28 cellular contexts compared by ENCODE assay signal in genomic region chr5:29794146-29794787, GRCh38.
"Had no signal": no experiment of that assay in that cellular context is flagged by ENCODE, and none has a peak within 500 bp of the region (broad histone marks: within the 10 kb centered on the region; RNA-seq: fewer than 3 reads in every experiment).

No MANE protein-coding gene starts in this region.

- ATAC-seq: activated CD8-positive, alpha-beta memory T cell treated with anti-CD3 and anti-CD28 coated beads, Interleukin-2, amount 10 ng/mL, durations not matched to agents 7 days and 5 days; activated naive CD4-positive, alpha-beta T cell treated with anti-CD3 and anti-CD28 coated beads, Interleukin-2, amount 50 U/mL, for 72 hours; activated naive CD8-positive, alpha-beta T cell treated with anti-CD3 and anti-CD28 coated beads, Interleukin-2, amount 50 U/mL, for 24 hours; body of pancreas; SK-N-SH treated with all-trans-retinoic acid at 6 μM for 48 hours had no signal

- H3K9me3 Mint-ChIP-seq: activated naive CD8-positive, alpha-beta T cell treated with anti-CD3 and anti-CD28 coated beads, Interleukin-2, amount 50 U/mL, for 24 hours; T-helper 1 cell treated with Interleukin-12 subunit alpha and Interleukin-12 subunit beta and Interleukin-4 antibody, amounts not matched to agents 30 μg/mL and 1 μg/mL, for 36 hours had no signal

- H3K4me3 Mint-ChIP-seq: activated CD8-positive, alpha-beta memory T cell treated with anti-CD3 and anti-CD28 coated beads, Interleukin-2, amount 10 ng/mL, durations not matched to agents 7 days and 5 days; activated naive CD8-positive, alpha-beta T cell treated with anti-CD3 and anti-CD28 coated beads, Interleukin-2, amount 50 U/mL, for 24 hours; activated T-cell treated with anti-CD3 and anti-CD28 coated beads, Interleukin-2, amount 50 U/mL, for 24 hours; central memory CD8-positive, alpha-beta T cell; T-helper 1 cell treated with Interleukin-12 subunit alpha and Interleukin-12 subunit beta and Interleukin-4 antibody, amounts not matched to agents 30 μg/mL and 1 μg/mL, for 36 hours had no signal

- H3K36me3 Mint-ChIP-seq: activated CD8-positive, alpha-beta memory T cell treated with anti-CD3 and anti-CD28 coated beads, Interleukin-2, amount 10 ng/mL, durations not matched to agents 7 days and 5 days; activated naive CD4-positive, alpha-beta T cell treated with anti-CD3 and anti-CD28 coated beads, Interleukin-2, amount 50 U/mL, for 72 hours had no signal

- H3K27me3 Mint-ChIP-seq: activated CD8-positive, alpha-beta memory T cell treated with anti-CD3 and anti-CD28 coated beads, Interleukin-2, amount 10 ng/mL, durations not matched to agents 7 days and 5 days; activated naive CD8-positive, alpha-beta T cell treated with anti-CD3 and anti-CD28 coated beads, Interleukin-2, amount 50 U/mL, for 24 hours; activated T-cell treated with anti-CD3 and anti-CD28 coated beads, Interleukin-2, amount 50 U/mL, for 24 hours; central memory CD8-positive, alpha-beta T cell had no signal

- H3K4me1 Mint-ChIP-seq: activated CD8-positive, alpha-beta memory T cell treated with anti-CD3 and anti-CD28 coated beads, Interleukin-2, amount 10 ng/mL, durations not matched to agents 7 days and 5 days; activated naive CD8-positive, alpha-beta T cell treated with anti-CD3 and anti-CD28 coated beads, Interleukin-2, amount 50 U/mL, for 24 hours; central memory CD8-positive, alpha-beta T cell had no signal

- H3K27ac Mint-ChIP-seq: activated CD8-positive, alpha-beta memory T cell treated with anti-CD3 and anti-CD28 coated beads, Interleukin-2, amount 10 ng/mL, durations not matched to agents 7 days and 5 days; activated naive CD4-positive, alpha-beta T cell treated with anti-CD3 and anti-CD28 coated beads, Interleukin-2, amount 50 U/mL, for 72 hours; activated naive CD8-positive, alpha-beta T cell treated with anti-CD3 and anti-CD28 coated beads, Interleukin-2, amount 50 U/mL, for 24 hours; activated T-cell treated with anti-CD3 and anti-CD28 coated beads, Interleukin-2, amount 50 U/mL, for 24 hours; T-helper 1 cell treated with Interleukin-12 subunit alpha and Interleukin-12 subunit beta and Interleukin-4 antibody, amounts not matched to agents 30 μg/mL and 1 μg/mL, for 36 hours had no signal

- DNase-seq: activated CD4-positive, alpha-beta T cell treated with anti-CD3 and anti-CD28 coated beads for 48 hours; activated CD4-positive, alpha-beta T cell treated with anti-CD3 and anti-CD28 coated beads, Interleukin-2, amount 50 U/mL, for 4 hours; activated CD4-positive, CD25-positive, alpha-beta regulatory T cell treated with anti-CD3 and anti-CD28 coated beads, Interleukin-2, amount 50 U/mL, for 72 hours; activated CD8-positive, alpha-beta memory T cell treated with anti-CD3 and anti-CD28 coated beads, Interleukin-2, amount 10 ng/mL, durations not matched to agents 7 days and 5 days; activated effector memory CD4-positive, alpha-beta T cell treated with anti-CD3 and anti-CD28 coated beads, Interleukin-2, amount 50 U/mL, for 16 hours; activated naive CD4-positive, alpha-beta T cell treated with Interleukin-2 at 50 U/mL for 16 hours; activated naive CD8-positive, alpha-beta T cell treated with anti-CD3 and anti-CD28 coated beads, Interleukin-2, amount 50 U/mL, for 24 hours; activated T-cell treated with anti-CD3 and anti-CD28 coated beads, Interleukin-2, amount 50 U/mL, for 24 hours; amniotic stem cell; body of pancreas; cortex of kidney; Kasumi-1; NCI-H1092; NCI-H1417 treated with DMSO at 0.1 percent for 48 hours; NCI-H187; NCI-H2081; NCI-H2171; NCI-H2227 treated with DMSO at 0.1 percent for 48 hours; NCI-H446 treated with DMSO at 0.1 percent for 48 hours; NCI-H526; NK-92 treated with Interleukin-12 subunit alpha and Interleukin-12 subunit beta, amount 100 ng/mL, for 24 hours; Peyer's patch; Right ventricle myocardium superior; SJCRH30 had no signal
